8 cellular contexts compared by ENCODE assay signal in genomic region chr17:68234726-68235335, GRCh38. TPM values are rescaled to one million over a fixed set of nuclear protein-coding genes. Genes with fewer than 3 reads are reported as not detected.
DNase-seq lines count a peak whose midpoint lies in the region; ATAC-seq and TF ChIP-seq lines count a peak whose summit lies in the region.
"Not testable (repeated sequence)": the region's sequence is repeated elsewhere in the genome, so short reads cannot be mapped to it uniquely, and the experiment has no call there.

No MANE protein-coding gene starts in this region.

- not testable (repeated sequence) for TF ChIP-seq CTCF in cardiac fibroblast (IDR thresholded peaks at IDR 0.05; ENCODE audit: low read depth, low read length); heart right ventricle (IDR thresholded peaks at IDR 0.05); upper lobe of left lung (IDR thresholded peaks at IDR 0.05)

- H3K27ac ChIP-seq in heart right ventricle, result peak overlapping the region; percentile 74 to 91 (median 83)
- H3K27ac ChIP-seq in upper lobe of left lung, result peak overlapping the region; percentile 67 to 91 (median 76)

- peaks cover 47% of the 10 kb centered on the region for H3K4me1 Mint-ChIP-seq in activated CD4-positive, alpha-beta T cell treated with anti-CD3 and anti-CD28 coated beads, Interleukin-2, amount 10 ng/mL, durations not matched to agents 7 days and 5 days

- CTCF ChIA-PET in activated CD4-positive, alpha-beta T cell treated with anti-CD3 and anti-CD28 coated beads, Interleukin-2, amount 10 ng/mL, durations not matched to agents 7 days and 5 days (lab: Charles Lee), result interaction anchor here (0.6 to 2.6 kb wide), 6 partner anchors 13 to 227 kb away, joined by 3 to 11 read pairs (median 4); partner anchors contain the start of gene AMZ2

- H3K9me3 ChIP-seq in heart right ventricle, upper lobe of left lung: not testable (repeated sequence)

- POLR2A ChIA-PET in activated CD4-positive, alpha-beta T cell treated with anti-CD3 and anti-CD28 coated beads, Interleukin-2, amount 10 ng/mL, durations not matched to agents 7 days and 5 days (lab: Charles Lee), result not testable (repeated sequence)

- TF ChIP-seq EP300 in upper lobe of left lung (IDR thresholded peaks at IDR 0.05), result peak in 1 of 4 donors; percentile 37

- 74 to 84% methylated on average over 12 of the region's 12 CpGs for WGBS in heart right ventricle, 2 donors
- WGBS in upper lobe of left lung, 2 donors, result 79 to 80% methylated on average over 12 of the region's 12 CpGs

- H3K9me3 Mint-ChIP-seq in activated CD4-positive, alpha-beta T cell treated with anti-CD3 and anti-CD28 coated beads, Interleukin-2, amount 10 ng/mL, durations not matched to agents 7 days and 5 days, result not testable (repeated sequence)

- H3K4me1 ChIP-seq in heart right ventricle (peaks cover 0 to 41% (median 6%) of the 10 kb centered on the region in 9 donors), upper lobe of left lung (peaks cover 0 to 23% (median 12%) of the 10 kb centered on the region in 4 donors)

- H3K36me3 ChIP-seq in heart right ventricle, upper lobe of left lung: not testable (repeated sequence)

- intact Hi-C loops in heart right ventricle (cut with DNase I), result not testable (repeated sequence)

- TF ChIP-seq POLR2A in upper lobe of left lung (IDR thresholded peaks at IDR 0.05), result peak in 1 of 4 donors; percentile 45

- ATAC-seq in GM18502 (IDR thresholded peaks at IDR 0.05; ENCODE audit: poor library complexity, unreplicated experiment) (peak; percentile 37), HG02981 (IDR thresholded peaks at IDR 0.05; ENCODE audit: unreplicated experiment) (peak; percentile 41), heart right ventricle (peak; percentile 59 to 78 (median 73)), upper lobe of left lung (ENCODE audit: low FRiP score in 2 of 2) (peak; percentile 32 to 45)

- H3K27me3 ChIP-seq in heart right ventricle, upper lobe of left lung: not testable (repeated sequence)

- H3K4me3 Mint-ChIP-seq in activated CD4-positive, alpha-beta T cell treated with anti-CD3 and anti-CD28 coated beads, Interleukin-2, amount 10 ng/mL, durations not matched to agents 7 days and 5 days, result not testable (repeated sequence)

- H3K4me3 ChIP-seq in cardiac fibroblast (replicated peaks in 1 of 2; ENCODE audit: low read depth in 2 of 2, low read length in 2 of 2); heart right ventricle; upper lobe of left lung: not testable (repeated sequence)

- not testable (repeated sequence) for H3K27me3 Mint-ChIP-seq in activated CD4-positive, alpha-beta T cell treated with anti-CD3 and anti-CD28 coated beads, Interleukin-2, amount 10 ng/mL, durations not matched to agents 7 days and 5 days

- H3K36me3 Mint-ChIP-seq in activated CD4-positive, alpha-beta T cell treated with anti-CD3 and anti-CD28 coated beads, Interleukin-2, amount 10 ng/mL, durations not matched to agents 7 days and 5 days (ENCODE audit: low read depth), result not testable (repeated sequence)

- peak; percentile 61 for DNase-seq in NK-92 treated with Interleukin-12 subunit alpha and Interleukin-12 subunit beta, amount 100 ng/mL, for 24 hours (lab: John Stamatoyannopoulos, UW)
- peak; percentile 18 for DNase-seq in activated CD4-positive, alpha-beta T cell treated with anti-CD3 and anti-CD28 coated beads, Interleukin-2, amount 10 ng/mL, durations not matched to agents 7 days and 5 days
- DNase-seq in cardiac fibroblast (ENCODE audit: low read depth in 2 of 2) (peak; percentile 62 to 84), heart right ventricle (peak in 1 of 2 donors; percentile 26), non-pigmented ciliary epithelial cell (ENCODE audit: low read depth) (peak; percentile 78), upper lobe of left lung (peak in 1 of 2 donors; percentile 56)

- peak overlapping the region; percentile 64 for H3K27ac Mint-ChIP-seq in activated CD4-positive, alpha-beta T cell treated with anti-CD3 and anti-CD28 coated beads, Interleukin-2, amount 10 ng/mL, durations not matched to agents 7 days and 5 days

RNA-seq across cellular contexts. Expression of gene AMZ2, which starts 13.0 kb away (rescaled TPM):
- 10 to 100 TPM; 72.5 to 82.3 TPM for total RNA-seq in activated CD4-positive, alpha-beta T cell treated with anti-CD3 and anti-CD28 coated beads, Interleukin-2, amount 10 ng/mL, durations not matched to agents 7 days and 5 days
- 100 to 1,000 TPM in 8 of 10 donors, 10 to 100 TPM in 2; 70.7 to 140 (median 111) TPM for total RNA-seq in heart right ventricle
- polyA plus RNA-seq in heart right ventricle, result 10 to 100 TPM; 41.6 to 77.4 TPM
- total RNA-seq in upper lobe of left lung, result 10 to 100 TPM; 19.4 to 50.3 (median 45.8) TPM

RNA-seq across cellular contexts. Expression of gene SLC16A6, which starts 56.1 kb away (rescaled TPM):
- total RNA-seq in activated CD4-positive, alpha-beta T cell treated with anti-CD3 and anti-CD28 coated beads, Interleukin-2, amount 10 ng/mL, durations not matched to agents 7 days and 5 days, result 1 to 10 TPM; 5.6 to 6.8 TPM
- 1 to 10 TPM in 2 of 10 donors, under 1 TPM in 7, not detected in 1; 0.16 to 1.9 (median 0.59) TPM for total RNA-seq in heart right ventricle
- under 1 TPM; 0.14 to 0.80 TPM for polyA plus RNA-seq in heart right ventricle
- total RNA-seq in upper lobe of left lung, result 1 to 10 TPM; 2.4 to 9.9 (median 6.5) TPM

RNA-seq across cellular contexts. Expression of gene ARSG, which starts 56.5 kb away (rescaled TPM):
- 10 to 100 TPM; 11.7 to 13.8 TPM for total RNA-seq in activated CD4-positive, alpha-beta T cell treated with anti-CD3 and anti-CD28 coated beads, Interleukin-2, amount 10 ng/mL, durations not matched to agents 7 days and 5 days
- total RNA-seq in heart right ventricle (1 to 10 TPM; 2.5 to 6.2 (median 3.5) TPM), upper lobe of left lung (10 to 100 TPM in 2 of 6 donors, 1 to 10 TPM in 4; 3.6 to 16.8 (median 7.7) TPM)
- polyA plus RNA-seq in heart right ventricle, result 1 to 10 TPM in 1 of 2 donors, under 1 TPM in 1; 0.95 to 3.5 TPM
